ENCODE assay signal across 20 cellular contexts in the genomic region with DNA sequence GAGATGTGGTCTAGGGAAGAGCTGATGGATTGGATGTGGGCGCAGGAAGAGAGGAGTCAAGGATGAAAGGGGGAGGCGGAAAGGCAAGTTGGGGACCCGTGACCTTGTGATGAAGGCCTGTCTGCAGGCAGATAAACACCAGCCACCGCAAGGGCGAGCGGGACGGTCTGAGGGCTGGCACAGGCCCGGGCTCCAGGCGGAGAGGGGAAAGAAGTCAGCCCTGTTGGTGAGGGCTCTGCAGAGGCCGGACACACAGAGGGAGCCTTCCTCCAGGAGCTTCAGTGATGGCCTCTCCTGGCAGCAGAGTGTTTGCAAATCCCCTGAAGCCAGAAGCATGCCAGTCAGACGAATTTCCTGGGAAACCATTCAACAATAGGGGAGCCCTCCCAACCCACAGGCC.
"Had no signal": no experiment of that assay in that cellular context is flagged by ENCODE, and none has a peak within 500 bp of the region (broad histone marks: within the 10 kb centered on the region; RNA-seq: fewer than 3 reads in every experiment).

No MANE protein-coding gene starts in this region.

- H3K27ac ChIP-seq: heart right ventricle, left lung, lower lobe of right lung, psoas muscle, right lobe of liver, suprapubic skin, thyroid gland had no signal

- H3K36me3 ChIP-seq: heart right ventricle, left lung, lower lobe of right lung, right lobe of liver, suprapubic skin, thyroid gland had no signal

- H3K27me3 ChIP-seq: heart right ventricle, right lobe of liver, suprapubic skin, thyroid gland had no signal

- H3K4me3 ChIP-seq: heart right ventricle, left lung, lower lobe of right lung, psoas muscle, right lobe of liver, suprapubic skin, thyroid gland had no signal

- DNase-seq: erythroblast; foreskin melanocyte; heart right ventricle; hypothalamus; kidney glomerular epithelial cell; left lung; lower lobe of right lung; mesenchymal stem cell; midbrain; psoas muscle; retina; right lobe of liver; stimulated activated CD4-positive, alpha-beta T cell treated with anti-CD3 and anti-CD28 coated beads, Interleukin-2, amount 100 ng/mL, for 24 hours; stimulated activated CD4-positive, alpha-beta T cell treated with anti-CD3 and anti-CD28 coated beads, Interleukin-4, amount 100 ng/mL, for 4 hours; stimulated activated naive CD8-positive, alpha-beta T cell treated with anti-CD3 and anti-CD28 coated beads, Interleukin-15, Interleukin-2, amounts not matched to agents 100 U/mL and 50 U/mL, for 24 hours; thyroid gland had no signal

- FAIRE-seq: endothelial cell of umbilical vein, islet of Langerhans, urothelium cell line had no signal

- ATAC-seq: left lung; lower lobe of right lung; stimulated activated naive CD8-positive, alpha-beta T cell treated with anti-CD3 and anti-CD28 coated beads, Interleukin-15, Interleukin-2, amounts not matched to agents 100 U/mL and 50 U/mL, for 24 hours had no signal

- H3K4me1 ChIP-seq: left lung, lower lobe of right lung, right lobe of liver, thyroid gland had no signal

- H3K9me3 ChIP-seq: left lung, lower lobe of right lung, psoas muscle, right lobe of liver, suprapubic skin, thyroid gland had no signal
